ENCODE assay signal across 25 cellular contexts in the genomic region with DNA sequence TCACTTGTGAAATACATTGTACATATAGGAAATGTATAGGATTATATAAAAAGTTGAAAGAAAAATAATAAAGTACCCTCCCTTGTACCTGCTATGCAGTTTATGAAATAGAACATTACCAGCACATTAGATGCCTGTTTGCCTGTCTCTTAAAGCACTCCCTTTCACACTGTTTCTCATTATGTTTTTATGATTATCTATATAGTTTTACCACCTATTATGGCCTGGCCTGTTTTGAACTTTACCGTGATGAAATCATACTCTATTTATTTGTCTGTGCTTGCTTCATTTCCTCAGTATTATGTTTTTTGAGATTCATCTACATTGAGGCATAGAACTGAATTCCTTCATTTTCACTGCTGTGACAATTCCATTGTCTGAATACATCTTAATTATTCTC. TPM values are rescaled to one million over a fixed set of nuclear protein-coding genes. Genes with fewer than 3 reads are reported as not detected.
"Had no signal": no experiment of that assay in that cellular context is flagged by ENCODE, and none has a peak within 500 bp of the region (broad histone marks: within the 10 kb centered on the region; RNA-seq: fewer than 3 reads in every experiment).

No MANE protein-coding gene starts in this region.

- DNase-seq: natural killer cell; occipital lobe; ovary; posterior cingulate gyrus; psoas muscle; right cardiac atrium; right lobe of liver; sigmoid colon; small intestine; stimulated activated CD4-positive, alpha-beta T cell treated with anti-CD3 and anti-CD28 coated beads, Interleukin-15, amount 100 ng/mL, for 24 hours; stimulated activated CD4-positive, alpha-beta T cell treated with anti-CD3 and anti-CD28 coated beads, Interleukin-2, amount 100 ng/mL, for 24 hours; stimulated activated CD4-positive, alpha-beta T cell treated with anti-CD3 and anti-CD28 coated beads, Interleukin-2, amount 100 ng/mL, for 48 hours; stimulated activated CD4-positive, alpha-beta T cell treated with anti-CD3 and anti-CD28 coated beads, Interleukin-4, amount 100 ng/mL, for 24 hours; stimulated activated naive B cell treated with anti-CD40 and anti-IgM and Interleukin-4, amounts not matched to agents 10 μg/mL and 1 μg/mL and 100 μg/mL, for 72 hours; stimulated activated naive CD4-positive, alpha-beta T cell treated with Interleukin-2 at 50 U/mL for 16 hours; stomach; tibial artery; transverse colon; upper lobe of right lung; uterus had no signal

- ATAC-seq: natural killer cell; psoas muscle; right cardiac atrium; right lobe of liver; stimulated activated effector memory CD8-positive, alpha-beta T cell treated with anti-CD3 and anti-CD28 coated beads, Interleukin-12 subunit alpha, Interleukin-12 subunit beta, amount 100 ng/mL, for 72 hours; stimulated activated naive B cell treated with anti-CD40 and anti-IgM and Interleukin-4, amounts not matched to agents 10 μg/mL and 1 μg/mL and 100 μg/mL, for 72 hours; upper lobe of right lung had no signal

- H3K27ac ChIP-seq: neural progenitor cell, ovary, parathyroid adenoma, psoas muscle, right lobe of liver, sigmoid colon, stomach, thoracic aorta, tibial artery, transverse colon, upper lobe of right lung, uterus had no signal

- H2AFZ ChIP-seq: neural progenitor cell, parathyroid adenoma had no signal

- H3K9ac ChIP-seq: neural progenitor cell, parathyroid adenoma had no signal

- H3K4me1 ChIP-seq: neural progenitor cell, parathyroid adenoma, psoas muscle, right lobe of liver, sigmoid colon, stomach, tibial artery, transverse colon, upper lobe of right lung, uterus had no signal

- H3K36me3 ChIP-seq: ovary, right lobe of liver, sigmoid colon, stomach, thoracic aorta, tibial artery, transverse colon, upper lobe of right lung, uterus had no signal

- H3K9me3 ChIP-seq: ovary, psoas muscle, right lobe of liver, stomach, thoracic aorta, tibial artery, transverse colon, upper lobe of right lung, uterus had no signal

- H3K79me2 ChIP-seq: parathyroid adenoma had no signal

- H3K27me3 ChIP-seq: neural progenitor cell, ovary, right lobe of liver, sigmoid colon, stomach, tibial artery, transverse colon, upper lobe of right lung, uterus had no signal

- H3K4me3 ChIP-seq: neural progenitor cell, ovary, psoas muscle, right lobe of liver, sigmoid colon, stomach, thoracic aorta, tibial artery, transverse colon, upper lobe of right lung, uterus had no signal

- H3K4me2 ChIP-seq: neural progenitor cell had no signal

RNA-seq across cellular contexts. Expression of gene DGKB, which starts 41.1 kb away (rescaled TPM):
- total RNA-seq: natural killer cell, renal cortical epithelial cell, upper lobe of right lung had no signal
